In genomic region chr5:95222836-95223235, GRCh38 we compare ENCODE assay signal across 8 cellular contexts.
"Had no signal": no experiment of that assay in that cellular context is flagged by ENCODE, and none has a peak within 500 bp of the region (broad histone marks: within the 10 kb centered on the region; RNA-seq: fewer than 3 reads in every experiment).

No MANE protein-coding gene starts in this region.

- ATAC-seq: GM12878 had no signal

- FAIRE-seq: G401.6, GM12878, GM12891, GM12892, GM18507, GM19239 had no signal

- H3K4me3 ChIP-seq: GM12878 had no signal

- DNase-seq: GDM1, GF-D8 had no signal
